In genomic region chr22:42301072-42301741, GRCh38 we compare ENCODE assay signal across 8 cellular contexts. TPM values are rescaled to one million over a fixed set of nuclear protein-coding genes. Genes with fewer than 3 reads are reported as not detected.
DNase-seq lines count a peak whose midpoint lies in the region; ATAC-seq and TF ChIP-seq lines count a peak whose summit lies in the region.
"Had no signal": no experiment of that assay in that cellular context is flagged by ENCODE, and none has a peak within 500 bp of the region (broad histone marks: within the 10 kb centered on the region; RNA-seq: fewer than 3 reads in every experiment).

No MANE protein-coding gene starts in this region.

- H3K79me2 ChIP-seq in HCT116 (ENCODE audit: insufficient read depth, low read length), result no peaks in the 10 kb centered on the region

- H3K36me3 ChIP-seq in HCT116 (ENCODE audit: control insufficient read depth in 1 of 2, insufficient read depth in 2 of 2, low read length in 2 of 2), result no peaks in the 10 kb centered on the region
- no peaks in the 10 kb centered on the region for H3K36me3 ChIP-seq in mucosa of rectum (ENCODE audit: control insufficient read depth in 2 of 2, insufficient read depth in 2 of 2, low read length in 2 of 2)
- no peaks in the 10 kb centered on the region for H3K36me3 ChIP-seq in tibial artery
- H3K36me3 ChIP-seq: cardiac muscle cell had no signal

- no peaks in the 10 kb centered on the region for H3K9me2 ChIP-seq in HCT116 (ENCODE audit: insufficient read depth)

- no peak for DNase-seq in CD4-positive, alpha-beta T cell
- DNase-seq in HCT116 (ENCODE audit: low read depth, low spot score) (no peak), foreskin keratinocyte (no peak), tibial artery (no peak)
- no peak for DNase-seq in activated CD4-positive, alpha-beta memory T cell treated with anti-CD3 and anti-CD28 coated beads, Interleukin-2, amount 10 ng/mL, durations not matched to agents 7 days and 5 days

- no TSS peak for BruUV-seq in HCT116 (replicated peaks; lab: Mats Ljungman, UMichigan)

- H4K20me1 ChIP-seq in HCT116 (ENCODE audit: insufficient read depth), result no peaks in the 10 kb centered on the region

- intact Hi-C loops in CD4-positive, alpha-beta T cell (cut with DNase I, micrococcal nuclease), result loop anchor here in 1 of 2 experiments (2.0 kb wide), 1 partner anchor 16 kb away; no protein-coding TSS in a partner anchor
- intact Hi-C loops in HCT116 (cut with micrococcal nuclease), result no loop called here
- intact Hi-C loops in tibial artery (cut with DNase I; ENCODE audit: low total_unique reads), result no loop called here

- H3K27ac Mint-ChIP-seq in CD4-positive, alpha-beta T cell, result peak overlapping the region; percentile 90
- peak overlapping the region; percentile 42 for H3K27ac Mint-ChIP-seq in activated CD4-positive, alpha-beta memory T cell treated with anti-CD3 and anti-CD28 coated beads, Interleukin-2, amount 10 ng/mL, durations not matched to agents 7 days and 5 days

- POLR2A ChIA-PET in CD4-positive, alpha-beta T cell (lab: Charles Lee), result interaction anchor here (1.0 kb wide), 1 partner anchor 14 kb away, joined by 4 read pairs; no protein-coding TSS in a partner anchor
- POLR2A ChIA-PET in HCT116 (lab: Charles Lee), result no interaction called here
- POLR2A ChIA-PET in activated CD4-positive, alpha-beta memory T cell treated with anti-CD3 and anti-CD28 coated beads, Interleukin-2, amount 10 ng/mL, durations not matched to agents 7 days and 5 days (lab: Charles Lee), result no interaction called here

- RAD21 ChIA-PET in HCT116 (lab: Charles Lee; ENCODE audit: low non-redundant PET in 1 of 2, low total read pairs in 2 of 2, uncharacterized antibody in 2 of 2, unreplicated experiment in 2 of 2), result no interaction called here

- peak overlapping the region; percentile 39 for H3K4me2 ChIP-seq in HCT116 (ENCODE audit: low read length)

- H3K9ac ChIP-seq in HCT116 (ENCODE audit: low read length) (no peak overlapping the region), mucosa of rectum (ENCODE audit: low read depth in 1 of 2, low read length in 2 of 2) (peak overlapping the region; percentile 14 to 43)

- no peaks in the 10 kb centered on the region for H3K9me3 Mint-ChIP-seq in CD4-positive, alpha-beta T cell
- H3K9me3 Mint-ChIP-seq in activated CD4-positive, alpha-beta memory T cell treated with anti-CD3 and anti-CD28 coated beads, Interleukin-2, amount 10 ng/mL, durations not matched to agents 7 days and 5 days, result no peaks in the 10 kb centered on the region

- H2AFZ ChIP-seq in HCT116 (ENCODE audit: low read depth, low read length, poor library complexity, severe bottlenecking), result no peak overlapping the region

- no peaks in the 10 kb centered on the region for H3K9me3 ChIP-seq in CD4-positive, alpha-beta T cell (ENCODE audit: control insufficient read depth, low read length)
- H3K9me3 ChIP-seq in HCT116 (ENCODE audit: control insufficient read depth in 1 of 2, insufficient read depth in 1 of 2, low read depth in 1 of 2, low read length in 2 of 2), result no peaks in the 10 kb centered on the region
- no peaks in the 10 kb centered on the region for H3K9me3 ChIP-seq in mucosa of rectum (ENCODE audit: control insufficient read depth in 2 of 2, low read length in 2 of 2)
- no peaks in the 10 kb centered on the region for H3K9me3 ChIP-seq in tibial artery

- H3K4me1 ChIP-seq in HCT116 (ENCODE audit: control insufficient read depth in 1 of 2, insufficient read depth in 2 of 2, low read length in 2 of 2) (peaks cover 14 to 31% of the 10 kb centered on the region in 2 experiments), mucosa of rectum (ENCODE audit: control insufficient read depth in 2 of 2, insufficient read depth in 2 of 2, low read length in 2 of 2) (peaks cover 29 to 38% of the 10 kb centered on the region in 2 donors), foreskin keratinocyte (peaks cover 7% of the 10 kb centered on the region), tibial artery (peaks cover 0 to 17% (median 6%) of the 10 kb centered on the region in 4 donors)

- ATAC-seq in CD4-positive, alpha-beta T cell (ENCODE audit: poor library complexity), result no peak
- ATAC-seq in HCT116 (peak; percentile 10; the same call in 1 of the 2 replicates), foreskin keratinocyte (no peak), HG02642 (IDR thresholded peaks at IDR 0.05; ENCODE audit: poor library complexity, unreplicated experiment) (no peak)

- H3K4me3 Mint-ChIP-seq in CD4-positive, alpha-beta T cell, result peak overlapping the region; percentile 80
- peak overlapping the region; percentile 22 for H3K4me3 Mint-ChIP-seq in activated CD4-positive, alpha-beta memory T cell treated with anti-CD3 and anti-CD28 coated beads, Interleukin-2, amount 10 ng/mL, durations not matched to agents 7 days and 5 days

- H3K27me3 ChIP-seq in CD4-positive, alpha-beta T cell (ENCODE audit: control insufficient read depth, insufficient read depth, low read length), result no peaks in the 10 kb centered on the region
- no peaks in the 10 kb centered on the region for H3K27me3 ChIP-seq in HCT116 (ENCODE audit: insufficient read depth, low read length)
- no peaks in the 10 kb centered on the region for H3K27me3 ChIP-seq in mucosa of rectum (ENCODE audit: control insufficient read depth in 2 of 2, insufficient read depth in 2 of 2, low read length in 2 of 2)
- H3K27me3 ChIP-seq in foreskin keratinocyte, result peaks cover 21% of the 10 kb centered on the region
- peaks cover 0 to 56% of the 10 kb centered on the region in 2 donors for H3K27me3 ChIP-seq in tibial artery
- H3K27me3 ChIP-seq: cardiac muscle cell had no signal

- H3K27me3 Mint-ChIP-seq in CD4-positive, alpha-beta T cell, result no peaks in the 10 kb centered on the region
- peaks cover 6% of the 10 kb centered on the region for H3K27me3 Mint-ChIP-seq in activated CD4-positive, alpha-beta memory T cell treated with anti-CD3 and anti-CD28 coated beads, Interleukin-2, amount 10 ng/mL, durations not matched to agents 7 days and 5 days

- no peak for TF ChIP-seq RAD21 in HCT116 (IDR thresholded peaks at IDR 0.05; ENCODE audit: low read depth)

- no peak for TF ChIP-seq CTCF in CD4-positive, alpha-beta T cell (IDR thresholded peaks at IDR 0.05)
- TF ChIP-seq CTCF in HCT116 (IDR thresholded peaks at IDR 0.05 in 2 of 3, conservative IDR thresholded peaks at IDR 0.05 in 1 of 3; ENCODE audit: borderline replicate concordance in 1 of 3, insufficient read depth in 1 of 3, low read depth in 2 of 3, low read length in 2 of 3), result no peak
- no peak for TF ChIP-seq CTCF in foreskin keratinocyte (conservative IDR thresholded peaks at IDR 0.05)
- TF ChIP-seq CTCF in tibial artery (IDR thresholded peaks at IDR 0.05), result no peak

- H3K36me3 Mint-ChIP-seq in CD4-positive, alpha-beta T cell (ENCODE audit: low read depth), result no peaks in the 10 kb centered on the region
- H3K36me3 Mint-ChIP-seq in activated CD4-positive, alpha-beta memory T cell treated with anti-CD3 and anti-CD28 coated beads, Interleukin-2, amount 10 ng/mL, durations not matched to agents 7 days and 5 days (ENCODE audit: low read depth), result no peaks in the 10 kb centered on the region

- CTCF ChIA-PET in CD4-positive, alpha-beta T cell (lab: Charles Lee), result interaction anchor here (0.7 kb wide), 1 partner anchor 119 kb away, joined by 3 read pairs; no protein-coding TSS in a partner anchor
- CTCF ChIA-PET in HCT116 (lab: Charles Lee), result no interaction called here
- CTCF ChIA-PET in activated CD4-positive, alpha-beta memory T cell treated with anti-CD3 and anti-CD28 coated beads, Interleukin-2, amount 10 ng/mL, durations not matched to agents 7 days and 5 days (lab: Charles Lee), result interaction anchor here (1.8 kb wide), 1 partner anchor 14 kb away, joined by 4 read pairs; no protein-coding TSS in a partner anchor

- no peak for TF ChIP-seq POLR2A in HCT116 (IDR thresholded peaks at IDR 0.05; ENCODE audit: borderline replicate concordance, extremely low read depth, insufficient read depth, insufficient read length)

- H3K4me3 ChIP-seq in HCT116 (replicated peaks in 1 of 2; ENCODE audit: low read depth in 1 of 2, low read length in 2 of 2), result no peak overlapping the region
- peak overlapping the region in 1 of 2 donors; percentile 44 for H3K4me3 ChIP-seq in mucosa of rectum (ENCODE audit: low read length in 2 of 2)
- no peak overlapping the region for H3K4me3 ChIP-seq in tibial artery
- H3K4me3 ChIP-seq: cardiac muscle cell had no signal

- H3K27ac ChIP-seq in CD4-positive, alpha-beta T cell (ENCODE audit: low read depth, low read length), result peak overlapping the region; percentile 76
- H3K27ac ChIP-seq in HCT116 (ENCODE audit: low read depth, low read length) (no peak overlapping the region; the same call in 1 of the 2 replicates), mucosa of rectum (ENCODE audit: low read depth in 2 of 2, low read length in 2 of 2) (peak overlapping the region; percentile 61 to 73), foreskin keratinocyte (no peak overlapping the region), tibial artery (no peak overlapping the region)
- H3K27ac ChIP-seq: cardiac muscle cell had no signal

- H3K4me1 Mint-ChIP-seq in CD4-positive, alpha-beta T cell (ENCODE audit: low read depth), result peaks cover 86% of the 10 kb centered on the region
- peaks cover 31% of the 10 kb centered on the region for H3K4me1 Mint-ChIP-seq in activated CD4-positive, alpha-beta memory T cell treated with anti-CD3 and anti-CD28 coated beads, Interleukin-2, amount 10 ng/mL, durations not matched to agents 7 days and 5 days

TF ChIP-seq in HCT116, 20 proteins besides CTCF, POLR2A, EP300 and RAD21 (continues in another document):
- TF ChIP-seq TCF7L2 (IDR thresholded peaks at IDR 0.05; ENCODE audit: borderline replicate concordance, extremely low read depth, insufficient read depth, insufficient read length), result no peak
- no peak for TF ChIP-seq ZNF274 (IDR thresholded peaks at IDR 0.05; ENCODE audit: low read depth, low read length)
- TF ChIP-seq ZFX (IDR thresholded peaks at IDR 0.05), result no peak
- no peak for TF ChIP-seq EZH2phosphoT487 (IDR thresholded peaks at IDR 0.05; ENCODE audit: borderline replicate concordance)
- TF ChIP-seq SRF (IDR thresholded peaks at IDR 0.05; ENCODE audit: low read depth), result no peak
- TF ChIP-seq CEBPB (IDR thresholded peaks at IDR 0.05; ENCODE audit: low read depth), result no peak
- no peak for TF ChIP-seq EZH2 (IDR thresholded peaks at IDR 0.05)

RNA-seq across cellular contexts. Expression of gene TCF20, which starts 30.8 kb away (rescaled TPM):
- 10 to 100 TPM; 61.6 to 64.1 TPM for total RNA-seq in CD4-positive, alpha-beta T cell
- total RNA-seq in HCT116 (2021; ENCODE audit: unreplicated experiment) (66.7 TPM), foreskin keratinocyte (54.4 and 55.9 TPM in 2 replicates)
- 28.4 and 32.7 TPM in 2 replicates for polyA plus RNA-seq in HCT116 (2012)
- total RNA-seq in activated CD4-positive, alpha-beta memory T cell treated with anti-CD3 and anti-CD28 coated beads, Interleukin-2, amount 10 ng/mL, durations not matched to agents 7 days and 5 days, result 10 to 100 TPM; 73.2 to 77.3 TPM
- 9.9 and 11.9 TPM in 2 replicates for polyA plus RNA-seq in foreskin keratinocyte

Comparison
In these comparisons a context has a peak if more than half of its experiments do, and no peak if none do; other contexts are left out.
1. H3K27ac ChIP-seq: peak in CD4-positive, alpha-beta T cell (single experiment) and mucosa of rectum (2 of 2); none in HCT116 (single experiment), foreskin keratinocyte (single experiment) and tibial artery (0 of 2).